Comparison of ENCODE assay signal across 9 cellular contexts in genomic region chr10:50421026-50421719, GRCh38.
DNase-seq lines count a peak whose midpoint lies in the region; ATAC-seq, FAIRE-seq and TF ChIP-seq lines count a peak whose summit lies in the region.
"Had no signal": no experiment of that assay in that cellular context is flagged by ENCODE, and none has a peak within 500 bp of the region (broad histone marks: within the 10 kb centered on the region; RNA-seq: fewer than 3 reads in every experiment).

No MANE protein-coding gene starts in this region.

- H2AFZ ChIP-seq in astrocyte (ENCODE audit: low read depth, low read length) (no peak overlapping the region), keratinocyte (ENCODE audit: control insufficient read depth, low read length) (no peak overlapping the region)

- peaks cover 4% of the 10 kb centered on the region for H4K20me1 ChIP-seq in astrocyte (ENCODE audit: insufficient read depth, low read length)
- no peaks in the 10 kb centered on the region for H4K20me1 ChIP-seq in keratinocyte (ENCODE audit: control insufficient read depth, extremely low read depth, insufficient read depth, low read length)

- H3K36me3 Mint-ChIP-seq in astrocyte (ENCODE audit: low read depth, unreplicated experiment) = no peaks in the 10 kb centered on the region

- peak; percentile 32 for ATAC-seq in Right ventricle myocardium inferior

- no peaks in the 10 kb centered on the region for H3K27me3 Mint-ChIP-seq in astrocyte (ENCODE audit: low read depth, unreplicated experiment)

- in situ Hi-C loops in HAP-1 (cut with MboI; ENCODE audit: low sequenced_read_pairs) = no loop called here

- H3K79me2 ChIP-seq in astrocyte (ENCODE audit: insufficient read depth, low read length) (peaks cover 14% of the 10 kb centered on the region), keratinocyte (ENCODE audit: control insufficient read depth, insufficient read depth, low read length) (peaks cover 15% of the 10 kb centered on the region)

- H3K9me3 ChIP-seq in HAP-1 (no peaks in the 10 kb centered on the region), astrocyte (ENCODE audit: insufficient read depth, low read depth, low read length) (no peaks in the 10 kb centered on the region), keratinocyte (ENCODE audit: control insufficient read depth, low read depth, low read length) (no peaks in the 10 kb centered on the region), suprapubic skin (no peaks in the 10 kb centered on the region)

- H3K36me3 ChIP-seq in HAP-1 (replicated peaks) (no peaks in the 10 kb centered on the region), astrocyte (ENCODE audit: insufficient read depth, low read length) (no peaks in the 10 kb centered on the region), keratinocyte (ENCODE audit: control insufficient read depth in 2 of 2, extremely low read depth in 1 of 2, insufficient read depth in 2 of 2, low read length in 2 of 2) (no peaks in the 10 kb centered on the region), suprapubic skin (no peaks in the 10 kb centered on the region)

- H3K27ac ChIP-seq in astrocyte (ENCODE audit: low read depth, low read length) (no peak overlapping the region), keratinocyte (ENCODE audit: control insufficient read depth, insufficient read depth, low read length) (no peak overlapping the region), suprapubic skin (no peak overlapping the region)

- H3K4me2 ChIP-seq in astrocyte (ENCODE audit: low read length) (no peak overlapping the region), keratinocyte (ENCODE audit: control insufficient read depth, extremely low read depth, insufficient read depth, low read depth, low read length) (no peak overlapping the region)

- H3K27me3 ChIP-seq in HAP-1 (ENCODE audit: low read depth) (no peaks in the 10 kb centered on the region), astrocyte (ENCODE audit: insufficient read depth, low read length) (no peaks in the 10 kb centered on the region), keratinocyte (ENCODE audit: control insufficient read depth, extremely low read depth, insufficient read depth, low read length) (no peaks in the 10 kb centered on the region), suprapubic skin (no peaks in the 10 kb centered on the region)

- intact Hi-C loops in Right ventricle myocardium inferior (cut with DNase I) = no loop called here
- intact Hi-C loops in cardiac septum (cut with DNase I) = loop anchor here (2.0 kb wide), 1 partner anchor 94 kb away; no protein-coding TSS in a partner anchor

- TF ChIP-seq POLR2A in suprapubic skin (IDR thresholded peaks at IDR 0.05) = no peak

- no peaks in the 10 kb centered on the region for H3K9me1 ChIP-seq in keratinocyte (ENCODE audit: control insufficient read depth, extremely low read depth, insufficient read depth, low read length)

- peaks cover 13% of the 10 kb centered on the region for H3K4me1 Mint-ChIP-seq in astrocyte (ENCODE audit: low read depth, unreplicated experiment)

- dilution Hi-C loops in keratinocyte (cut with MboI; ENCODE audit: extremely low pct_ligation_motif_present, low sequenced_read_pairs) = no loop called here

- peaks cover 11% of the 10 kb centered on the region for H3K4me1 ChIP-seq in HAP-1
- H3K4me1 ChIP-seq in astrocyte (ENCODE audit: insufficient read depth, low read length) = peaks cover 13% of the 10 kb centered on the region
- H3K4me1 ChIP-seq in keratinocyte (ENCODE audit: control insufficient read depth, extremely low read depth, insufficient read depth, low read length) = peaks cover 12% of the 10 kb centered on the region
- peaks cover 38% of the 10 kb centered on the region for H3K4me1 ChIP-seq in suprapubic skin

- H3K4me3 ChIP-seq in HAP-1 (no peak overlapping the region), astrocyte (ENCODE audit: insufficient read depth, low read depth, low read length) (no peak overlapping the region), keratinocyte (ENCODE audit: control insufficient read depth in 2 of 3, extremely low read depth in 1 of 3, insufficient read depth in 2 of 3, low read depth in 1 of 3, low read length in 3 of 3) (no peak overlapping the region), suprapubic skin (no peak overlapping the region)

- no peak overlapping the region for H3K4me3 Mint-ChIP-seq in astrocyte (ENCODE audit: unreplicated experiment)

- no peak overlapping the region for H3K27ac Mint-ChIP-seq in astrocyte (ENCODE audit: unreplicated experiment)

- WGBS in suprapubic skin = 85% methylated on average over 6 of the region's 6 CpGs

- FAIRE-seq in astrocyte (lab: Jason Lieb, UNC) = no peak
- no peak for FAIRE-seq in keratinocyte (lab: Jason Lieb, UNC)
- FAIRE-seq: colon had no signal

- no peak for TF ChIP-seq EP300 in suprapubic skin (IDR thresholded peaks at IDR 0.05)

- H3K9me3 Mint-ChIP-seq in astrocyte (ENCODE audit: unreplicated experiment) = no peaks in the 10 kb centered on the region

- TF ChIP-seq CTCF in astrocyte (IDR thresholded peaks at IDR 0.05; ENCODE audit: insufficient read depth, low read depth, low read length) (peak; percentile 74), keratinocyte (optimal IDR thresholded peaks at IDR 0.05 in 1 of 3, IDR thresholded peaks at IDR 0.05 in 1 of 3, conservative IDR thresholded peaks at IDR 0.05 in 1 of 3; ENCODE audit: extremely low read depth in 1 of 3, insufficient read depth in 2 of 3, low read length in 3 of 3) (peak; percentile 70 to 85 (median 73)), suprapubic skin (IDR thresholded peaks at IDR 0.05) (peak; percentile 65 to 66)

- DNase-seq in Right ventricle myocardium inferior (ENCODE audit: missing footprints) (no peak), cardiac septum (ENCODE audit: low spot score) (no peak), HAP-1 (ENCODE audit: low spot score in 2 of 2) (peak; percentile 31 to 63), NCI-H69 (lab: John Stamatoyannopoulos, UW) (peak; percentile 39), astrocyte (ENCODE audit: low read depth) (no peak), keratinocyte (ENCODE audit: low read depth, low spot score) (no peak), suprapubic skin (ENCODE audit: low spot score in 2 of 2) (no peak), SHP77 (lab: John Stamatoyannopoulos, UW) (no peak)

- no peak overlapping the region for H3K9ac ChIP-seq in astrocyte (ENCODE audit: low read length)
- H3K9ac ChIP-seq in keratinocyte (ENCODE audit: control insufficient read depth, extremely low read depth, insufficient read depth, low read length) = no peak overlapping the region

Comparison
In these comparisons a context has a peak if more than half of its experiments do, and no peak if none do; other contexts are left out.
1. DNase-seq: peak in HAP-1 (2 of 2) and NCI-H69 (single experiment); none in Right ventricle myocardium inferior (single experiment), cardiac septum (single experiment), astrocyte (single experiment), keratinocyte (single experiment), suprapubic skin (0 of 2) and SHP77 (0 of 2).
2. Peak in every context shown above with its lines, with median percentiles within 50 percentile points of each other: CTCF ChIP-seq.